Comparison of ENCODE assay signal across 1 cellular context in the genomic region with DNA sequence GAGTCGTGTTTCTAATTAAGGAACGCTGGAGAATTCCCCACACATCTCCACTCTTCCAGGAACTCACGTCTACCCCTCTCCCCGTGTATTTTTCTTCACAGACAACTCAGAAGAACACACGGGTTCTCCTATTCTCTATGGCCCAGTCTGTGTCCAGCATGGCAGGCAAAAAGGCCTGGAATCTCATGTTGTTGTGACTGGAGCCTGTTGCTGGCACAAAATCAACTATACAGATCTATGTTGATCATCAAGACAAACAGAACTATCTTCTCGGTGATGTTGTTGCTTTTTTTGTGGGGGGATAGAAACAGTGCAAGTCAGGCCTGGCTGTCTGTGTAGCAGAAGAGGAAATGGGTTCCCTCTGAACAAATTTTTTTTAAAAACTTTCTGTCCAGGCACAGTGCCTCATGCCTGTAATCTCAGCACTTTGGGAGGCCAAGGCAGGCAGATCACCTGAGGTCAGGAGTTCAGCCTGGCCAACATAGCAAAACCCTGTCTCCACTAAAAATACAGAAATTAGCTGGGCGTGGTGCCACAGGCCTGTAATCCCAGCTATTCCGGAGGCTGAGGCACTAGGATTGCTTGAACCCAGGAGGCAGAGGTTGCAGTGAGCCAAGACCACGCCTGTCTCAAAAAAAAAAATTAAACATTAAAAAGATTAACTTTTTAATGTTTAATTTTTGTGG.
TF ChIP-seq lines count a peak whose summit lies in the region.

No MANE protein-coding gene starts in this region.

TF ChIP-seq in HepG2, 621 proteins besides CTCF, POLR2A, EP300 and RAD21:
- TF ChIP-seq FOXA3 (CRISPR knock-in tag; IDR thresholded peaks at IDR 0.05) (no peak), FOXM1 (CRISPR knock-in tag; IDR thresholded peaks at IDR 0.05) (no peak), ZNF121 (CRISPR knock-in tag; IDR thresholded peaks at IDR 0.05) (peak; percentile 76)
- TF ChIP-seq, protein P1, sequence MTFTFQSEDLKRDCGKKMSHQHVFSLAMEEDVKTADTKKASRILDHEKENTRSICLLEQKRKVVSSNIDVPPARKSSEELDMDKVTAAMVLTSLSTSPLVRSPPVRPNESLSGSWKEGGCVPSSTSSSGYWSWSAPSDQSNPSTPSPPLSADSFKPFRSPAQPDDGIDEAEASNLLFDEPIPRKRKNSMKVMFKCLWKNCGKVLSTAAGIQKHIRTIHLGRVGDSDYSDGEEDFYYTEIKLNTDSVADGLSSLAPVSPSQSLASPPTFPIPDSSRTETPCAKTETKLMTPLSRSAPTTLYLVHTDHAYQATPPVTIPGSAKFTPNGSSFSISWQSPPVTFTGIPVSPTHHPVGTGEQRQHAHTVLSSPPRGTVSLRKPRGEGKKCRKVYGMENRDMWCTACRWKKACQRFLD (CRISPR knock-in tag; IDR thresholded peaks at IDR 0.05; ENCODE audit: borderline replicate concordance), result no peak
- TF ChIP-seq, protein P2, sequence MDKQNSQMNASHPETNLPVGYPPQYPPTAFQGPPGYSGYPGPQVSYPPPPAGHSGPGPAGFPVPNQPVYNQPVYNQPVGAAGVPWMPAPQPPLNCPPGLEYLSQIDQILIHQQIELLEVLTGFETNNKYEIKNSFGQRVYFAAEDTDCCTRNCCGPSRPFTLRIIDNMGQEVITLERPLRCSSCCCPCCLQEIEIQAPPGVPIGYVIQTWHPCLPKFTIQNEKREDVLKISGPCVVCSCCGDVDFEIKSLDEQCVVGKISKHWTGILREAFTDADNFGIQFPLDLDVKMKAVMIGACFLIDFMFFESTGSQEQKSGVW (CRISPR knock-in tag; IDR thresholded peaks at IDR 0.05; ENCODE audit: borderline replicate concordance), result no peak
- TF ChIP-seq, protein P3, sequence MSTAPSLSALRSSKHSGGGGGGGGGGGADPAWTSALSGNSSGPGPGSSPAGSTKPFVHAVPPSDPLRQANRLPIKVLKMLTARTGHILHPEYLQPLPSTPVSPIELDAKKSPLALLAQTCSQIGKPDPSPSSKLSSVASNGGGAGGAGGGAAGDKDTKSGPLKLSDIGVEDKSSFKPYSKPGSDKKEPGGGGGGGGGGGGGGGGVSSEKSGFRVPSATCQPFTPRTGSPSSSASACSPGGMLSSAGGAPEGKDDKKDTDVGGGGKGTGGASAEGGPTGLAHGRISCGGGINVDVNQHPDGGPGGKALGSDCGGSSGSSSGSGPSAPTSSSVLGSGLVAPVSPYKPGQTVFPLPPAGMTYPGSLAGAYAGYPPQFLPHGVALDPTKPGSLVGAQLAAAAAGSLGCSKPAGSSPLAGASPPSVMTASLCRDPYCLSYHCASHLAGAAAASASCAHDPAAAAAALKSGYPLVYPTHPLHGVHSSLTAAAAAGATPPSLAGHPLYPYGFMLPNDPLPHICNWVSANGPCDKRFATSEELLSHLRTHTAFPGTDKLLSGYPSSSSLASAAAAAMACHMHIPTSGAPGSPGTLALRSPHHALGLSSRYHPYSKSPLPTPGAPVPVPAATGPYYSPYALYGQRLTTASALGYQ (CRISPR knock-in tag; IDR thresholded peaks at IDR 0.05), result no peak
TF ChIP-seq in HepG2: peak in this region for 1.
